ENCODE assay signal across 8 cellular contexts in the genomic region with DNA sequence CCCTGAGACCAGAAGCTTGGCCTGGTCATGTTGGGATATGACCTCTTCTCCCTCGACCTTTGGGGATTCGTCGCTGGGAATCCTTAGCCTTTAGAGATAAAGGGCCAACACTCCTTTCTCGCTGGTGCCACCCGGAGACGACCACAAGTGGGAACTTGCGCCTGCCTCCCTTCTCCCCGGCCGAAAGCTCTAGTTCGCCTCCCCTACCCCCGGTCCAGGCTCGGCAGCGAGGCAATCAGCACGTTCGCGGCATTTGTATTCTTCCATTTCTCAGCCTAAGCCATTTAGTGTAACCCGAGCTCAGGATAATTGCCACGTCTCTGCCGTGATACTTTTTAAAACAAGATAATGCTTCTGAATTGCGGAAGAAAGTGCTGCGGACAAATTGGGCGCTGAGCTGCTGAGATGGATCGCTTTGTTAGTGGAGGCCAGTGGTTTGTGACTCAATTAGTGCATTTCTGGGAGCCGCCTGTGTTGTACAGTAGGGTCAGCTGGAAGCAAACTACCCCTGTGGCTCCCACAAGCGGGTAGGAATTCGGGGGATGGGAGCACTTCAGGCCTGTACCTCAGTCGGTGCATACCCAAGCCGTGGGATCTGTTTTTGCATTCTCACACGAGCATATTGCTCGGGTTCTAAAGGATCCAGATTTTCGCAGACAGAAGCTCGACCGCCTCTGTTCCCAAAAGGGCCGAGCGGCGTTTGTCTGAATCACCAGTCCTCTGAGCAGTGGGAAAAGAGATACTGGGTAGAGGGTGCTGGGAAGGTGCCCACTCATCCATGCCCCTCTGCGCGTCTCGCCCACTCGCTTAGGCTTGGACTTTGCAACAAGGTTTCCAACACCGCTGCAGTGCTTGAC. TPM values are rescaled to one million over a fixed set of nuclear protein-coding genes. Genes with fewer than 3 reads are reported as not detected.
A peak's percentile ranks its signal among the peaks of the same experiment; 100 is the strongest.
DNase-seq lines count a peak whose midpoint lies in the region; ATAC-seq, FAIRE-seq and TF ChIP-seq lines count a peak whose summit lies in the region.

No MANE protein-coding gene starts in this region.

- H4K5ac ChIP-seq in H9 (ENCODE audit: insufficient read length, low read depth, low read length), result no peak overlapping the region

- H2BK120ac ChIP-seq in H9 (ENCODE audit: low read depth, low read length, poor library complexity, severe bottlenecking), result no peak overlapping the region

- no peak overlapping the region for H2BK15ac ChIP-seq in H9 (ENCODE audit: low read depth, low read length)

- no peak overlapping the region for H3K56ac ChIP-seq in H9 (ENCODE audit: insufficient read length, low read depth, low read length)

- POLR2A ChIA-PET in AG04449 (lab: Yijun Ruan, JAX), result interaction anchor here (0.6 to 1.0 kb wide), 3 partner anchors 8 to 489 kb away, joined by 3 to 4 read pairs (median 3); no protein-coding TSS in a partner anchor
- POLR2A ChIA-PET in activated CD4-positive, alpha-beta memory T cell treated with anti-CD3 and anti-CD28 coated beads, Interleukin-2, amount 10 ng/mL, durations not matched to agents 7 days and 5 days (lab: Charles Lee), result interaction anchor here (0.8 to 1.4 kb wide), 4 partner anchors 8 to 597 kb away, joined by 3 to 5 read pairs (median 3); no protein-coding TSS in a partner anchor

- H3K36me3 ChIP-seq in kidney (ENCODE audit: control insufficient read depth in 1 of 2, insufficient read depth in 2 of 2, low read length in 2 of 2), result no peaks in the 10 kb centered on the region

- no peak overlapping the region for H2AFZ ChIP-seq in H9 (ENCODE audit: low read length)

- no peak overlapping the region for H4K91ac ChIP-seq in H9 (ENCODE audit: insufficient read length, low read depth, low read length)

- no peak overlapping the region for H3K4ac ChIP-seq in H9 (ENCODE audit: low read depth, low read length)

- H3K9me3 Mint-ChIP-seq in H9, result no peaks in the 10 kb centered on the region; a peak in 2 of 5 replicates
- no peaks in the 10 kb centered on the region for H3K9me3 Mint-ChIP-seq in activated CD4-positive, alpha-beta memory T cell treated with anti-CD3 and anti-CD28 coated beads, Interleukin-2, amount 10 ng/mL, durations not matched to agents 7 days and 5 days

- H2BK5ac ChIP-seq in H9 (ENCODE audit: insufficient read length, low read length), result no peak overlapping the region

- H3K4me3 Mint-ChIP-seq in H9, result peak overlapping the region; percentile 53 to 80
- H3K4me3 Mint-ChIP-seq in activated CD4-positive, alpha-beta memory T cell treated with anti-CD3 and anti-CD28 coated beads, Interleukin-2, amount 10 ng/mL, durations not matched to agents 7 days and 5 days, result peak overlapping the region; percentile 80

- no peak for FAIRE-seq in kidney (lab: Jason Lieb, UNC)

- H3K79me2 ChIP-seq in H9 (ENCODE audit: insufficient read depth, low read length), result no peaks in the 10 kb centered on the region

- peak overlapping the region in 1 of 3 experiments; percentile 61; a peak in 1 of 7 replicates for H3K27ac Mint-ChIP-seq in H9
- H3K27ac Mint-ChIP-seq in activated CD4-positive, alpha-beta memory T cell treated with anti-CD3 and anti-CD28 coated beads, Interleukin-2, amount 10 ng/mL, durations not matched to agents 7 days and 5 days, result no peak overlapping the region

- TF ChIP-seq CTCF in AG04449 (IDR thresholded peaks at IDR 0.05; ENCODE audit: insufficient read depth, low read length, missing control alignments) (no peak), H9 (conservative IDR thresholded peaks at IDR 0.05) (no peak), kidney (IDR thresholded peaks at IDR 0.05; ENCODE audit: borderline replicate concordance, extremely low read depth, insufficient read depth) (no peak)

- H3K9ac ChIP-seq in H9 (ENCODE audit: extremely low read depth, insufficient read length, low read length) (no peak overlapping the region), kidney (ENCODE audit: low read length in 2 of 2) (no peak overlapping the region)

- no CpG with 5 or more reads among the region's 41 CpGs for WGBS in H9 (ENCODE audit: extremely low coverage, insufficient read length, low lambda C conversion rate)

- no peak overlapping the region for H4K8ac ChIP-seq in H9 (replicated peaks; ENCODE audit: insufficient read length, low read depth, low read length)

- H3K27ac ChIP-seq in H9 (ENCODE audit: insufficient read length, low read depth, low read length) (no peak overlapping the region), kidney (ENCODE audit: low read depth in 2 of 2, low read length in 2 of 2) (no peak overlapping the region)

- DNase-seq in AG04449 (ENCODE audit: low read depth, low spot score) (no peak), H9 (peak; percentile 48), kidney (no peak), G401 (ENCODE audit: low spot score) (no peak), amniotic stem cell (lab: John Stamatoyannopoulos, UW) (no peak)
- no peak for DNase-seq in activated CD4-positive, alpha-beta memory T cell treated with anti-CD3 and anti-CD28 coated beads, Interleukin-2, amount 10 ng/mL, durations not matched to agents 7 days and 5 days
- no peak for DNase-seq in activated CD4-positive, CD25-positive, alpha-beta regulatory T cell (lab: John Stamatoyannopoulos, UW)

- H3K36me3 Mint-ChIP-seq in H9 (ENCODE audit: insufficient read depth in 1 of 3, low read depth in 3 of 3), result no peaks in the 10 kb centered on the region; a peak in 1 of 7 replicates
- peaks cover 16% of the 10 kb centered on the region for H3K36me3 Mint-ChIP-seq in activated CD4-positive, alpha-beta memory T cell treated with anti-CD3 and anti-CD28 coated beads, Interleukin-2, amount 10 ng/mL, durations not matched to agents 7 days and 5 days (ENCODE audit: low read depth)

- peak overlapping the region; percentile 65 for H3K4me3 ChIP-seq in AG04449 (ENCODE audit: low read depth, low read length)
- H3K4me3 ChIP-seq in kidney (ENCODE audit: low read length in 2 of 2), result peak overlapping the region; percentile 74 to 89

- intact Hi-C loops in kidney (cut with DNase I), result no loop called here

- H2BK20ac ChIP-seq in H9 (ENCODE audit: low read depth, low read length, poor library complexity, severe bottlenecking), result no peak overlapping the region

- in situ Hi-C loops in G401 (cut with HindIII; ENCODE audit: low sequenced_read_pairs), result loop anchor here (10.0 kb wide), 1 partner anchor 369 kb away; no protein-coding TSS in a partner anchor

- no peak overlapping the region for H3K23ac ChIP-seq in H9 (ENCODE audit: insufficient read length, low read depth, low read length)

- H3K18ac ChIP-seq in H9 (ENCODE audit: insufficient read length, low read depth, low read length), result no peak overlapping the region

- H2BK12ac ChIP-seq in H9 (ENCODE audit: insufficient read length, low read depth, low read length), result no peak overlapping the region

- peaks cover 30% of the 10 kb centered on the region for H3K23me2 ChIP-seq in H9 (ENCODE audit: insufficient read length, low read depth, low read length, poor library complexity, severe bottlenecking)

- peaks cover 79% of the 10 kb centered on the region for H3K27me3 ChIP-seq in H9 (ENCODE audit: insufficient read depth, low read length)

- no peak for ATAC-seq in HG02870 (IDR thresholded peaks at IDR 0.05; ENCODE audit: unreplicated experiment)

- no peak overlapping the region for H3T11ph ChIP-seq in H9 (ENCODE audit: low read length)

- H3K4me1 ChIP-seq in H9 (ENCODE audit: insufficient read depth, low read length), result peaks cover 8% of the 10 kb centered on the region
- peaks cover 3 to 14% of the 10 kb centered on the region in 2 donors for H3K4me1 ChIP-seq in kidney (ENCODE audit: control insufficient read depth in 1 of 2, insufficient read depth in 1 of 2, low read depth in 1 of 2, low read length in 2 of 2)

- CTCF ChIA-PET in AG04449 (lab: Yijun Ruan, JAX), result interaction anchor here (0.6 to 1.8 kb wide), 13 partner anchors 9 to 597 kb away, joined by 3 to 7 read pairs (median 3); no protein-coding TSS in a partner anchor
- CTCF ChIA-PET in activated CD4-positive, alpha-beta memory T cell treated with anti-CD3 and anti-CD28 coated beads, Interleukin-2, amount 10 ng/mL, durations not matched to agents 7 days and 5 days (lab: Charles Lee), result interaction anchor here (0.6 to 1.6 kb wide), 7 partner anchors 12 to 596 kb away, joined by 3 to 4 read pairs (median 4); partner anchors contain the start of genes SLC38A6 and TRMT5

- H2AK5ac ChIP-seq in H9 (ENCODE audit: insufficient read length, low read length), result no peak overlapping the region

- peaks cover 51 to 70% of the 10 kb centered on the region in 2 experiments for H3K4me1 Mint-ChIP-seq in H9
- peaks cover 63% of the 10 kb centered on the region for H3K4me1 Mint-ChIP-seq in activated CD4-positive, alpha-beta memory T cell treated with anti-CD3 and anti-CD28 coated beads, Interleukin-2, amount 10 ng/mL, durations not matched to agents 7 days and 5 days

- H3K14ac ChIP-seq in H9 (ENCODE audit: insufficient read depth, low read length), result no peak overlapping the region

- H3K4me2 ChIP-seq in H9 (ENCODE audit: insufficient read depth, insufficient read length, low read length), result peak overlapping the region; percentile 84

- H3K9me3 ChIP-seq in H9 (ENCODE audit: control insufficient read depth, low read depth, low read length), result no peaks in the 10 kb centered on the region
- no peaks in the 10 kb centered on the region for H3K9me3 ChIP-seq in kidney (ENCODE audit: control insufficient read depth in 1 of 2, low read length in 2 of 2)

- no peaks in the 10 kb centered on the region for H3K79me1 ChIP-seq in H9 (ENCODE audit: insufficient read depth, low read depth, low read length, poor library complexity, severe bottlenecking)

- H4K20me1 ChIP-seq in H9 (ENCODE audit: control insufficient read depth, insufficient read depth, insufficient read length), result peaks cover 2% of the 10 kb centered on the region

- H3K27me3 Mint-ChIP-seq in H9 (ENCODE audit: low read depth), result peaks cover 100% of the 10 kb centered on the region
- H3K27me3 Mint-ChIP-seq in activated CD4-positive, alpha-beta memory T cell treated with anti-CD3 and anti-CD28 coated beads, Interleukin-2, amount 10 ng/mL, durations not matched to agents 7 days and 5 days, result peaks cover 85% of the 10 kb centered on the region

RNA-seq across cellular contexts. Expression of gene SIX1, which starts 6.8 kb away (rescaled TPM):
- total RNA-seq in H9 (2021) (0.09 and 0.17 TPM in 2 replicates), kidney (0.16 TPM)
- 1 to 10 TPM; 1.3 to 1.4 TPM for total RNA-seq in activated CD4-positive, alpha-beta memory T cell treated with anti-CD3 and anti-CD28 coated beads, Interleukin-2, amount 10 ng/mL, durations not matched to agents 7 days and 5 days
- polyA plus RNA-seq in kidney (ENCODE audit: insufficient read depth, low read depth, low replicate concordance), result 0.13 TPM
- 0.31 and 0.58 TPM in 2 replicates for total RNA-seq in G401 (2014; rRNA removed; shearing (Covaris generic))
